In genomic region chr14:90439874-90440442, GRCh38 we compare ENCODE assay signal across 14 cellular contexts. TPM values are rescaled to one million over a fixed set of nuclear protein-coding genes. Genes with fewer than 3 reads are reported as not detected.
DNase-seq lines count a peak whose midpoint lies in the region; ATAC-seq and TF ChIP-seq lines count a peak whose summit lies in the region.
"Had no signal": no experiment of that assay in that cellular context is flagged by ENCODE, and none has a peak within 500 bp of the region (broad histone marks: within the 10 kb centered on the region; RNA-seq: fewer than 3 reads in every experiment).

No MANE protein-coding gene starts in this region.

- H3K9me2 ChIP-seq in PC-3 (replicated peaks; ENCODE audit: low read length): no peaks in the 10 kb centered on the region

- H3K36me3 ChIP-seq in PC-3 (ENCODE audit: low read depth, low read length) (no peaks in the 10 kb centered on the region), sigmoid colon (no peaks in the 10 kb centered on the region)
- H3K36me3 ChIP-seq: brain microvascular endothelial cell, gastrocnemius medialis had no signal

- TF ChIP-seq POLR2A in sigmoid colon (IDR thresholded peaks at IDR 0.05): no peak

- H3K4me3 ChIP-seq in AG09309 (ENCODE audit: control insufficient read depth, low read depth, low read length): no peak overlapping the region
- no peak overlapping the region for H3K4me3 ChIP-seq in PC-3 (ENCODE audit: low read length)
- no peak overlapping the region for H3K4me3 ChIP-seq in sigmoid colon
- H3K4me3 ChIP-seq: gastrocnemius medialis had no signal

- H3K9me3 ChIP-seq in PC-3 (ENCODE audit: low read length) (no peaks in the 10 kb centered on the region), sigmoid colon (no peaks in the 10 kb centered on the region)
- H3K9me3 ChIP-seq: gastrocnemius medialis had no signal

- TF ChIP-seq EP300 in sigmoid colon (IDR thresholded peaks at IDR 0.05): no peak

- intact Hi-C loops in PC-3 (cut with micrococcal nuclease) (no loop called here), sigmoid colon (cut with DNase I) (no loop called here)

- H3K36me3 Mint-ChIP-seq in glutamatergic neuron (ENCODE audit: unreplicated experiment): no peaks in the 10 kb centered on the region
- no peaks in the 10 kb centered on the region for H3K36me3 Mint-ChIP-seq in activated T-helper 17 cell treated with anti-CD3 and anti-CD28 coated beads, Interleukin-2, amount 50 U/mL, for 72 hours (ENCODE audit: low read depth)
- H3K36me3 Mint-ChIP-seq in activated CD8-positive, alpha-beta memory T cell treated with anti-CD3 and anti-CD28 coated beads, Interleukin-2, amount 10 ng/mL, durations not matched to agents 7 days and 5 days: no peaks in the 10 kb centered on the region
- H3K36me3 Mint-ChIP-seq: T-cell had no signal

- H3K27me3 ChIP-seq in PC-3 (ENCODE audit: low read length) (no peaks in the 10 kb centered on the region), sigmoid colon (no peaks in the 10 kb centered on the region)
- H3K27me3 ChIP-seq: brain microvascular endothelial cell, gastrocnemius medialis had no signal

- no peaks in the 10 kb centered on the region for H3F3A ChIP-seq in PC-3 (ENCODE audit: low read length, unreplicated experiment)

- ATAC-seq in PC-3 (peak; percentile 58), GM18870 (IDR thresholded peaks at IDR 0.05; ENCODE audit: unreplicated experiment) (no peak)
- no peak for ATAC-seq in activated T-helper 17 cell treated with anti-CD3 and anti-CD28 coated beads, Interleukin-2, amount 50 U/mL, for 72 hours (replicated peaks)
- no peak for ATAC-seq in activated CD8-positive, alpha-beta memory T cell treated with anti-CD3 and anti-CD28 coated beads, Interleukin-2, amount 10 ng/mL, durations not matched to agents 7 days and 5 days
- ATAC-seq: gastrocnemius medialis, T-cell had no signal

- no peak overlapping the region for H3K4me2 ChIP-seq in PC-3 (ENCODE audit: low read length)

- peak; percentile 33 for DNase-seq in AG09309 (ENCODE audit: low read depth)
- peak; percentile 24 for DNase-seq in GM04504 (ENCODE audit: low read depth)
- peak; percentile 50 for DNase-seq in PC-3
- DNase-seq in glutamatergic neuron: no peak
- DNase-seq in activated CD8-positive, alpha-beta memory T cell treated with anti-CD3 and anti-CD28 coated beads, Interleukin-2, amount 10 ng/mL, durations not matched to agents 7 days and 5 days: no peak
- DNase-seq in sigmoid colon: no peak
- DNase-seq: activated naive CD4-positive, alpha-beta T cell treated with Interleukin-2 at 50 U/mL for 16 hours; brain microvascular endothelial cell; DND-41; effector CD4-positive, alpha-beta T cell; gastrocnemius medialis; T-cell had no signal

- CTCF ChIA-PET in PC-3 (lab: Charles Lee): no interaction called here
- CTCF ChIA-PET in activated CD8-positive, alpha-beta memory T cell treated with anti-CD3 and anti-CD28 coated beads, Interleukin-2, amount 10 ng/mL, durations not matched to agents 7 days and 5 days (lab: Charles Lee): no interaction called here

- peaks cover 21% of the 10 kb centered on the region for H3K4me1 ChIP-seq in PC-3 (ENCODE audit: insufficient read depth, low read length)
- no peaks in the 10 kb centered on the region for H3K4me1 ChIP-seq in sigmoid colon

- TF ChIP-seq CTCF in AG09309 (IDR thresholded peaks at IDR 0.05; ENCODE audit: control insufficient read depth, insufficient read depth, low read depth, low read length, missing control alignments): no peak
- TF ChIP-seq CTCF in PC-3 (conservative IDR thresholded peaks at IDR 0.05; ENCODE audit: low read depth, low read length): no peak
- no peak for TF ChIP-seq CTCF in glutamatergic neuron (IDR thresholded peaks at IDR 0.05; ENCODE audit: partially characterized antibody, unreplicated experiment)
- no peak for TF ChIP-seq CTCF in sigmoid colon (IDR thresholded peaks at IDR 0.05)

- H3K79me2 ChIP-seq in PC-3 (ENCODE audit: low read length): no peaks in the 10 kb centered on the region

- no TSS peak for BruUV-seq in PC-3 (replicated peaks; lab: Mats Ljungman, UMichigan)

- POLR2A ChIA-PET in PC-3 (lab: Charles Lee; ENCODE audit: unreplicated experiment): no interaction called here

- H3K27ac Mint-ChIP-seq in glutamatergic neuron (ENCODE audit: unreplicated experiment): peak overlapping the region; percentile 72
- no peak overlapping the region for H3K27ac Mint-ChIP-seq in activated T-helper 17 cell treated with anti-CD3 and anti-CD28 coated beads, Interleukin-2, amount 50 U/mL, for 72 hours
- no peak overlapping the region for H3K27ac Mint-ChIP-seq in activated CD8-positive, alpha-beta memory T cell treated with anti-CD3 and anti-CD28 coated beads, Interleukin-2, amount 10 ng/mL, durations not matched to agents 7 days and 5 days
- H3K27ac Mint-ChIP-seq: T-cell had no signal

- no peak overlapping the region for H3K9ac ChIP-seq in PC-3 (ENCODE audit: low read length)

- no peak overlapping the region for H3K27ac ChIP-seq in PC-3 (ENCODE audit: low read length)
- H3K27ac ChIP-seq in sigmoid colon: no peak overlapping the region
- H3K27ac ChIP-seq: brain microvascular endothelial cell, gastrocnemius medialis had no signal

- WGBS in sigmoid colon, 2 donors: 59 to 67% methylated on average over 6 of the region's 6 CpGs

- no peak overlapping the region for H2AFZ ChIP-seq in PC-3 (ENCODE audit: low read length)

- peaks cover 29% of the 10 kb centered on the region for H3K4me1 Mint-ChIP-seq in glutamatergic neuron (ENCODE audit: low read depth, unreplicated experiment)
- H3K4me1 Mint-ChIP-seq in activated T-helper 17 cell treated with anti-CD3 and anti-CD28 coated beads, Interleukin-2, amount 50 U/mL, for 72 hours: no peaks in the 10 kb centered on the region
- no peaks in the 10 kb centered on the region for H3K4me1 Mint-ChIP-seq in activated CD8-positive, alpha-beta memory T cell treated with anti-CD3 and anti-CD28 coated beads, Interleukin-2, amount 10 ng/mL, durations not matched to agents 7 days and 5 days

- H3K27me3 Mint-ChIP-seq in glutamatergic neuron (ENCODE audit: unreplicated experiment): peaks cover 5% of the 10 kb centered on the region
- peaks cover 5% of the 10 kb centered on the region for H3K27me3 Mint-ChIP-seq in activated T-helper 17 cell treated with anti-CD3 and anti-CD28 coated beads, Interleukin-2, amount 50 U/mL, for 72 hours
- H3K27me3 Mint-ChIP-seq in activated CD8-positive, alpha-beta memory T cell treated with anti-CD3 and anti-CD28 coated beads, Interleukin-2, amount 10 ng/mL, durations not matched to agents 7 days and 5 days: peaks cover 9% of the 10 kb centered on the region

- H3K9me3 Mint-ChIP-seq in glutamatergic neuron (ENCODE audit: unreplicated experiment): peaks cover 1% of the 10 kb centered on the region
- no peaks in the 10 kb centered on the region for H3K9me3 Mint-ChIP-seq in activated T-helper 17 cell treated with anti-CD3 and anti-CD28 coated beads, Interleukin-2, amount 50 U/mL, for 72 hours
- no peaks in the 10 kb centered on the region for H3K9me3 Mint-ChIP-seq in activated CD8-positive, alpha-beta memory T cell treated with anti-CD3 and anti-CD28 coated beads, Interleukin-2, amount 10 ng/mL, durations not matched to agents 7 days and 5 days (ENCODE audit: low read depth)
- H3K9me3 Mint-ChIP-seq: T-cell had no signal

- H3K4me3 Mint-ChIP-seq in glutamatergic neuron (ENCODE audit: unreplicated experiment): no peak overlapping the region
- no peak overlapping the region for H3K4me3 Mint-ChIP-seq in activated T-helper 17 cell treated with anti-CD3 and anti-CD28 coated beads, Interleukin-2, amount 50 U/mL, for 72 hours
- H3K4me3 Mint-ChIP-seq in activated CD8-positive, alpha-beta memory T cell treated with anti-CD3 and anti-CD28 coated beads, Interleukin-2, amount 10 ng/mL, durations not matched to agents 7 days and 5 days: no peak overlapping the region
- H3K4me3 Mint-ChIP-seq: T-cell had no signal

- no peaks in the 10 kb centered on the region for H4K20me1 ChIP-seq in PC-3 (ENCODE audit: low read length)

RNA-seq across cellular contexts. Expression of gene CALM1, which starts 43.1 kb away (rescaled TPM):
- total RNA-seq in PC-3 (2014; rRNA removed) (594 and 1,162 TPM in 2 replicates), glutamatergic neuron (ENCODE audit: unreplicated experiment) (590 TPM), sigmoid colon (100 to 1,000 TPM; 647 to 889 (median 818) TPM)
- total RNA-seq in activated T-helper 17 cell treated with anti-CD3 and anti-CD28 coated beads, Interleukin-2, amount 50 U/mL, for 72 hours: 100 to 1,000 TPM; 594 to 651 TPM
- 100 to 1,000 TPM; 634 to 673 TPM for total RNA-seq in activated CD8-positive, alpha-beta memory T cell treated with anti-CD3 and anti-CD28 coated beads, Interleukin-2, amount 10 ng/mL, durations not matched to agents 7 days and 5 days
- polyA plus RNA-seq in sigmoid colon: 100 to 1,000 TPM; 404 to 722 (median 541) TPM

Comparison
In these comparisons a context has a peak if more than half of its experiments do, and no peak if none do; other contexts are left out.
1. DNase-seq: peak in AG09309 (single experiment), GM04504 (single experiment) and PC-3 (single experiment); none in glutamatergic neuron (single experiment), activated CD8-positive, alpha-beta memory T cell treated with anti-CD3 and anti-CD28 coated beads, Interleukin-2, amount 10 ng/mL, durations not matched to agents 7 days and 5 days (single experiment) and sigmoid colon (single experiment).